29 cellular contexts compared by ENCODE assay signal in genomic region chr11:94186342-94187203, GRCh38. TPM values are rescaled to one million over a fixed set of nuclear protein-coding genes. Genes with fewer than 3 reads are reported as not detected.
DNase-seq lines count a peak whose midpoint lies in the region; ATAC-seq and TF ChIP-seq lines count a peak whose summit lies in the region.
"Had no signal": no experiment of that assay in that cellular context is flagged by ENCODE, and none has a peak within 500 bp of the region (broad histone marks: within the 10 kb centered on the region; RNA-seq: fewer than 3 reads in every experiment).

No MANE protein-coding gene starts in this region.

- no peak overlapping the region for H3K9ac ChIP-seq in DND-41 (ENCODE audit: low read depth, low read length)
- H3K9ac ChIP-seq: BLaER1 had no signal

- no peak overlapping the region for H3K4me3 ChIP-seq in DND-41 (ENCODE audit: low read depth in 1 of 2, low read length in 2 of 2)
- no peak overlapping the region for H3K4me3 ChIP-seq in adrenal gland
- H3K4me3 ChIP-seq: BLaER1, breast epithelium, coronary artery, heart left ventricle, Peyer's patch, skin epidermis, stomach had no signal

- H3K36me3 ChIP-seq in DND-41 (ENCODE audit: insufficient read depth, low read length), result peaks cover 25% of the 10 kb centered on the region
- H3K36me3 ChIP-seq in adrenal gland (replicated peaks in 1 of 2), result no peaks in the 10 kb centered on the region
- H3K36me3 ChIP-seq: breast epithelium had no signal

- no peaks in the 10 kb centered on the region for H4K20me1 ChIP-seq in DND-41 (ENCODE audit: insufficient read depth, low read length)
- H4K20me1 ChIP-seq: BLaER1 had no signal

- in situ Hi-C loops in SK-MEL-5 (cut with HindIII; ENCODE audit: low pct_unique_long_range_greater_than_20kb, low sequenced_read_pairs), result no loop called here

- no peaks in the 10 kb centered on the region for H3K27me3 ChIP-seq in DND-41 (ENCODE audit: insufficient read depth, low read length, poor library complexity)
- no peaks in the 10 kb centered on the region for H3K27me3 ChIP-seq in adrenal gland
- H3K27me3 ChIP-seq: BLaER1, breast epithelium, heart left ventricle, Peyer's patch, stomach had no signal

- TF ChIP-seq CTCF in DND-41 (IDR thresholded peaks at IDR 0.05; ENCODE audit: borderline replicate concordance, extremely low read depth, low read length, poor library complexity, severe bottlenecking) (no peak), adrenal gland (IDR thresholded peaks at IDR 0.05) (no peak)

- H3K4me1 ChIP-seq in DND-41 (ENCODE audit: insufficient read depth, low read length) (no peaks in the 10 kb centered on the region), adrenal gland (replicated peaks in 1 of 2) (peaks cover 0 to 8% of the 10 kb centered on the region in 2 donors)
- H3K4me1 ChIP-seq: Peyer's patch had no signal

- H3K9me3 ChIP-seq in DND-41 (ENCODE audit: insufficient read depth, low read length, severe bottlenecking), result no peaks in the 10 kb centered on the region
- H3K9me3 ChIP-seq in adrenal gland (replicated peaks in 1 of 3), result no peaks in the 10 kb centered on the region
- H3K9me3 ChIP-seq: breast epithelium, Peyer's patch, stomach had no signal

- no peak overlapping the region for H3K4me2 ChIP-seq in DND-41 (ENCODE audit: insufficient read depth, low read length)
- H3K4me2 ChIP-seq: BLaER1 had no signal

- peak; percentile 24; the same call in 1 of the 3 replicates for ATAC-seq in DND-41 (ENCODE audit: insufficient read depth, low read depth)
- ATAC-seq in sciatic nerve, result peak; percentile 57
- ATAC-seq: activated CD4-positive, alpha-beta T cell treated with anti-CD3 and anti-CD28 coated beads for 36 hours; activated CD8-positive, alpha-beta T cell treated with anti-CD3 and anti-CD28 coated beads, Interleukin-2, amount 10 ng/mL, durations not matched to agents 7 days and 5 days; left ventricle myocardium superior; naive thymus-derived CD4-positive, alpha-beta T cell had no signal

- intact Hi-C loops in sciatic nerve (cut with DNase I) (no loop called here), adrenal gland (cut with DNase I) (no loop called here)

- no peak overlapping the region for H3K27ac ChIP-seq in DND-41 (ENCODE audit: low read length)
- H3K27ac ChIP-seq in adrenal gland, result no peak overlapping the region
- H3K27ac ChIP-seq: breast epithelium, coronary artery, heart left ventricle, Peyer's patch, stomach had no signal

- no peak overlapping the region for H2AFZ ChIP-seq in DND-41 (ENCODE audit: low read depth, low read length)

- no peaks in the 10 kb centered on the region for H3K79me2 ChIP-seq in DND-41 (ENCODE audit: insufficient read depth, low read length)

- WGBS in adrenal gland, 4 donors, result 89 to 96% (median 93%) methylated on average over 8 of the region's 8 CpGs

- DNase-seq in DND-41 (no peak), SK-MEL-5 (ENCODE audit: low read depth, low spot score) (peak; percentile 56), foreskin melanocyte (peak; percentile 25), sciatic nerve (ENCODE audit: low spot score) (no peak), adrenal gland (no peak), cerebellum (ENCODE audit: low spot score) (no peak), medulla oblongata (ENCODE audit: extremely low spot score) (no peak)
- DNase-seq: ACHN; activated CD4-positive, alpha-beta T cell treated with anti-CD3 and anti-CD28 coated beads for 36 hours; activated CD8-positive, alpha-beta T cell treated with anti-CD3 and anti-CD28 coated beads, Interleukin-2, amount 10 ng/mL, durations not matched to agents 7 days and 5 days; activated naive CD4-positive, alpha-beta T cell treated with anti-CD3 and anti-CD28 coated beads, Interleukin-2, amount 50 U/mL, for 16 hours; amygdala; COR-L47; effector CD8-positive, alpha-beta T cell; heart left ventricle; kidney; left ventricle myocardium superior; midbrain; naive thymus-derived CD4-positive, alpha-beta T cell; NCI-H1436; NCI-H2081 treated with DMSO at 0.1 percent for 48 hours; NCI-H774; Peyer's patch; SHP77; stomach had no signal

- no peak for TF ChIP-seq POLR2A in adrenal gland (IDR thresholded peaks at IDR 0.05)

RNA-seq across cellular contexts. Expression of gene PANX1, which starts 57.9 kb away (rescaled TPM):
- 35.1 and 36.1 TPM in 2 replicates for total RNA-seq in SK-MEL-5 (2014; rRNA removed; shearing (Covaris generic))
- polyA plus RNA-seq in SK-MEL-5 (2015; cell fraction: cytosol; rRNA removed), result 17.1 and 18.9 TPM in 2 replicates
- polyA plus RNA-seq in SK-MEL-5 (2015; cell fraction: nucleus; rRNA removed), result 4.7 and 7.9 TPM in 2 replicates
- total RNA-seq in sciatic nerve (18.3 TPM), adrenal gland (10 to 100 TPM; 12.9 to 30.5 (median 17.3) TPM), cerebellum (117 TPM)
- 10 to 100 TPM in 1 of 3 donors, 1 to 10 TPM in 2; 3.3 to 17.0 (median 3.3) TPM for polyA plus RNA-seq in adrenal gland

Comparison
In these comparisons a context has a peak if more than half of its experiments do, and no peak if none do; other contexts are left out.
1. DNase-seq: peak in SK-MEL-5 (single experiment) and foreskin melanocyte (single experiment); none in DND-41 (single experiment), sciatic nerve (single experiment), adrenal gland (0 of 7), cerebellum (single experiment) and medulla oblongata (single experiment).